In genomic region chr2:151277011-151277410, GRCh38 we compare ENCODE assay signal across 1 cellular context.
TF ChIP-seq lines count a peak whose summit lies in the region.

No MANE protein-coding gene starts in this region.

TF ChIP-seq in GM12878, 131 proteins besides CTCF, POLR2A, EP300 and RAD21:
- no peak for TF ChIP-seq SREBF1 (IDR thresholded peaks at IDR 0.05; ENCODE audit: low read length)
- TF ChIP-seq NKRF (conservative IDR thresholded peaks at IDR 0.05) = no peak
- TF ChIP-seq MXI1 (IDR thresholded peaks at IDR 0.05; ENCODE audit: low read depth, low read length) = no peak
- TF ChIP-seq ZBTB4 (CRISPR knock-in tag; IDR thresholded peaks at IDR 0.05) = no peak
- no peak for TF ChIP-seq KDM1A (IDR thresholded peaks at IDR 0.05; ENCODE audit: borderline replicate concordance)
- TF ChIP-seq POU2F2 (IDR thresholded peaks at IDR 0.05; ENCODE audit: borderline replicate concordance, low read depth, low read length) = no peak
- no peak for TF ChIP-seq BHLHE40 (IDR thresholded peaks at IDR 0.05; ENCODE audit: borderline replicate concordance in 1 of 2, low read depth in 2 of 2, low read length in 1 of 2)
- no peak for TF ChIP-seq MYB (IDR thresholded peaks at IDR 0.05; ENCODE audit: borderline replicate concordance, low read depth, low read length)
- TF ChIP-seq GABPA (IDR thresholded peaks at IDR 0.05; ENCODE audit: low read depth) = no peak
- no peak for TF ChIP-seq HDAC2 (IDR thresholded peaks at IDR 0.05)
- no peak for TF ChIP-seq LARP7 (IDR thresholded peaks at IDR 0.05)
- TF ChIP-seq MEF2A (IDR thresholded peaks at IDR 0.05; ENCODE audit: insufficient read depth, low read depth, low read length) = no peak
- TF ChIP-seq ASH2L (IDR thresholded peaks at IDR 0.05; ENCODE audit: borderline replicate concordance, low read depth) = no peak
TF ChIP-seq in GM12878: peak in this region for 0.
